Comparison of ENCODE assay signal across 20 cellular contexts in genomic region chr2:236348279-236348678, GRCh38.
A peak's percentile ranks its signal among the peaks of the same experiment; 100 is the strongest.
DNase-seq lines count a peak whose midpoint lies in the region; ATAC-seq and TF ChIP-seq lines count a peak whose summit lies in the region.
"Had no signal": no experiment of that assay in that cellular context is flagged by ENCODE, and none has a peak within 500 bp of the region (broad histone marks: within the 10 kb centered on the region; RNA-seq: fewer than 3 reads in every experiment).

No MANE protein-coding gene starts in this region.

- no peak overlapping the region for H3K23ac ChIP-seq in trophoblast cell (ENCODE audit: low read length)

- peaks cover 3% of the 10 kb centered on the region for H3K27me3 Mint-ChIP-seq in activated CD8-positive, alpha-beta memory T cell treated with anti-CD3 and anti-CD28 coated beads, Interleukin-2, amount 10 ng/mL, durations not matched to agents 7 days and 5 days
- H3K27me3 Mint-ChIP-seq in GM23338 (ENCODE audit: insufficient read depth, low read depth, poor library complexity) (peaks cover 10% of the 10 kb centered on the region), endodermal cell (ENCODE audit: insufficient read depth) (no peaks in the 10 kb centered on the region)

- H2BK5ac ChIP-seq in trophoblast cell (ENCODE audit: low read depth, low read length, poor library complexity), result no peak overlapping the region

- H3K27me3 ChIP-seq in GM23338 (ENCODE audit: insufficient read depth), result no peaks in the 10 kb centered on the region
- H3K27me3 ChIP-seq in endodermal cell (ENCODE audit: control insufficient read depth, insufficient read depth, low read length, poor library complexity, severe bottlenecking), result no peaks in the 10 kb centered on the region
- H3K27me3 ChIP-seq in trophoblast cell (ENCODE audit: insufficient read depth, low read length), result no peaks in the 10 kb centered on the region
- H3K27me3 ChIP-seq: BLaER1 had no signal

- ATAC-seq in activated CD8-positive, alpha-beta memory T cell treated with anti-CD3 and anti-CD28 coated beads, Interleukin-2, amount 10 ng/mL, durations not matched to agents 7 days and 5 days, result no peak
- ATAC-seq in GM23338 (peak; percentile 27; the same call in 1 of the 3 replicates), GM19467 (IDR thresholded peaks at IDR 0.05; ENCODE audit: unreplicated experiment) (no peak)
- ATAC-seq: A549, K562 had no signal

- H3K27ac ChIP-seq in GM23338 (ENCODE audit: low read depth) (no peak overlapping the region), endodermal cell (ENCODE audit: low read depth, low read length) (no peak overlapping the region), trophoblast cell (ENCODE audit: low read depth, low read length) (no peak overlapping the region)
- H3K27ac ChIP-seq: 22Rv1, A549, BLaER1, HL-60 had no signal

- DNase-seq in activated CD8-positive, alpha-beta memory T cell treated with anti-CD3 and anti-CD28 coated beads, Interleukin-2, amount 10 ng/mL, durations not matched to agents 7 days and 5 days, result peak; percentile 16
- DNase-seq in activated CD8-positive, alpha-beta memory T cell treated with anti-CD3 and anti-CD28 coated beads for 24 hours, result no peak
- no peak for DNase-seq in GM23338 (ENCODE audit: low spot score)
- DNase-seq in endodermal cell, result no peak
- no peak for DNase-seq in trophoblast cell
- no peak for DNase-seq in effector CD8-positive, alpha-beta T cell (lab: John Stamatoyannopoulos, UW)
- DNase-seq: CD4-positive, alpha-beta memory T cell; DMS153; DMS79; GDM1; GOT3; IMR-90 had no signal

- H3K4me2 ChIP-seq in GM23338 (no peak overlapping the region), trophoblast cell (ENCODE audit: low read length) (no peak overlapping the region)
- H3K4me2 ChIP-seq: A549, BLaER1 had no signal

- H3K4me3 Mint-ChIP-seq in activated CD8-positive, alpha-beta memory T cell treated with anti-CD3 and anti-CD28 coated beads, Interleukin-2, amount 10 ng/mL, durations not matched to agents 7 days and 5 days, result no peak overlapping the region
- H3K4me3 Mint-ChIP-seq in GM23338 (no peak overlapping the region), endodermal cell (no peak overlapping the region)
- H3K4me3 Mint-ChIP-seq: CD14-positive monocyte; CD4-positive, alpha-beta memory T cell had no signal

- no peaks in the 10 kb centered on the region for H4K20me1 ChIP-seq in GM23338 (replicated peaks; ENCODE audit: insufficient read depth)
- H4K20me1 ChIP-seq: BLaER1 had no signal

- no peak overlapping the region for H3K9ac ChIP-seq in endodermal cell (ENCODE audit: extremely low read depth, low read length, poor library complexity, severe bottlenecking)
- H3K9ac ChIP-seq in trophoblast cell (ENCODE audit: low read length), result peak overlapping the region; percentile 38
- H3K9ac ChIP-seq: BLaER1 had no signal

- no peak overlapping the region for H3K4ac ChIP-seq in trophoblast cell (ENCODE audit: low read depth, low read length)

- no peaks in the 10 kb centered on the region for H3K79me1 ChIP-seq in trophoblast cell (ENCODE audit: low read length)

- no peak overlapping the region for H4K12ac ChIP-seq in trophoblast cell (ENCODE audit: low read depth, low read length)

- no peaks in the 10 kb centered on the region for H3K4me1 Mint-ChIP-seq in activated CD8-positive, alpha-beta memory T cell treated with anti-CD3 and anti-CD28 coated beads, Interleukin-2, amount 10 ng/mL, durations not matched to agents 7 days and 5 days
- H3K4me1 Mint-ChIP-seq in GM23338, result peaks cover 26% of the 10 kb centered on the region
- H3K4me1 Mint-ChIP-seq in endodermal cell, result peaks cover 8% of the 10 kb centered on the region

- no peaks in the 10 kb centered on the region for H3K36me3 Mint-ChIP-seq in activated CD8-positive, alpha-beta memory T cell treated with anti-CD3 and anti-CD28 coated beads, Interleukin-2, amount 10 ng/mL, durations not matched to agents 7 days and 5 days
- no peaks in the 10 kb centered on the region for H3K36me3 Mint-ChIP-seq in GM23338 (ENCODE audit: low read depth)
- peaks cover 2% of the 10 kb centered on the region for H3K36me3 Mint-ChIP-seq in endodermal cell (ENCODE audit: low read depth)
- H3K36me3 Mint-ChIP-seq: CD14-positive monocyte; CD4-positive, alpha-beta memory T cell had no signal

- H2AK5ac ChIP-seq in trophoblast cell (ENCODE audit: low read length), result no peak overlapping the region

- H3K36me3 ChIP-seq in GM23338 (ENCODE audit: insufficient read depth) (no peaks in the 10 kb centered on the region), endodermal cell (ENCODE audit: control insufficient read depth, insufficient read depth, low read length) (no peaks in the 10 kb centered on the region), trophoblast cell (ENCODE audit: control insufficient read depth in 1 of 2, insufficient read depth in 2 of 2, low read length in 2 of 2) (no peaks in the 10 kb centered on the region)
- H3K36me3 ChIP-seq: BLaER1, HAP-1 had no signal

- CTCF ChIA-PET in activated CD8-positive, alpha-beta memory T cell treated with anti-CD3 and anti-CD28 coated beads, Interleukin-2, amount 10 ng/mL, durations not matched to agents 7 days and 5 days (lab: Charles Lee), result no interaction called here

- H3K79me2 ChIP-seq in GM23338 (replicated peaks; ENCODE audit: insufficient read depth) (no peaks in the 10 kb centered on the region), trophoblast cell (ENCODE audit: control insufficient read depth, insufficient read depth, low read length, poor library complexity) (no peaks in the 10 kb centered on the region)

- no peak overlapping the region for H2BK120ac ChIP-seq in trophoblast cell (ENCODE audit: insufficient read depth, low read length, poor library complexity)

- H3K27ac Mint-ChIP-seq in activated CD8-positive, alpha-beta memory T cell treated with anti-CD3 and anti-CD28 coated beads, Interleukin-2, amount 10 ng/mL, durations not matched to agents 7 days and 5 days, result no peak overlapping the region
- H3K27ac Mint-ChIP-seq in GM23338, result no peak overlapping the region
- H3K27ac Mint-ChIP-seq in endodermal cell, result no peak overlapping the region

- H3K9me3 ChIP-seq in endodermal cell (ENCODE audit: control insufficient read depth, low read length), result no peaks in the 10 kb centered on the region
- H3K9me3 ChIP-seq in trophoblast cell (ENCODE audit: insufficient read depth, low read depth, low read length), result peaks cover 1% of the 10 kb centered on the region
- H3K9me3 ChIP-seq: A549, BLaER1, HAP-1 had no signal

- TF ChIP-seq CTCF in GM23338 (conservative IDR thresholded peaks at IDR 0.05; ENCODE audit: low read depth in 2 of 2) (no peak), endodermal cell (conservative IDR thresholded peaks at IDR 0.05) (peak; percentile 12)

- H3K4me1 ChIP-seq in GM23338 (ENCODE audit: insufficient read depth), result no peaks in the 10 kb centered on the region
- H3K4me1 ChIP-seq in endodermal cell (ENCODE audit: control insufficient read depth, insufficient read depth, low read length), result no peaks in the 10 kb centered on the region
- no peaks in the 10 kb centered on the region for H3K4me1 ChIP-seq in trophoblast cell (ENCODE audit: control insufficient read depth in 1 of 2, insufficient read depth in 2 of 2, low read length in 2 of 2)
- H3K4me1 ChIP-seq: A549, HAP-1 had no signal

- H3K14ac ChIP-seq in trophoblast cell (ENCODE audit: low read length), result no peak overlapping the region

- H3K9me2 ChIP-seq in GM23338 (ENCODE audit: insufficient read depth), result no peaks in the 10 kb centered on the region

- H4K8ac ChIP-seq in trophoblast cell (ENCODE audit: low read depth, low read length), result no peak overlapping the region

- H2AFZ ChIP-seq in GM23338 (no peak overlapping the region), trophoblast cell (ENCODE audit: insufficient read depth, low read length, poor library complexity) (no peak overlapping the region)

- WGBS in endodermal cell (ENCODE audit: insufficient coverage in 1 of 2, insufficient read length in 1 of 2), 2 experiments, result 79 to 81% methylated on average over 7 to 11 of the region's 11 CpGs
- WGBS in trophoblast cell (ENCODE audit: extremely low coverage, insufficient coverage, insufficient read length), result no CpG with 5 or more reads among the region's 11 CpGs

- no peak overlapping the region for H3K18ac ChIP-seq in trophoblast cell (ENCODE audit: low read length)

- H3F3A ChIP-seq in GM23338 (replicated peaks; ENCODE audit: low read depth), result no peaks in the 10 kb centered on the region

- H3K4me3 ChIP-seq in GM23338, result no peak overlapping the region
- H3K4me3 ChIP-seq in endodermal cell (ENCODE audit: low read length), result no peak overlapping the region
- no peak overlapping the region for H3K4me3 ChIP-seq in trophoblast cell (ENCODE audit: low read depth, low read length)
- H3K4me3 ChIP-seq: A549, BLaER1, HAP-1, K562 had no signal

- H2BK12ac ChIP-seq in trophoblast cell (ENCODE audit: low read length), result no peak overlapping the region

- no peaks in the 10 kb centered on the region for H3K9me3 Mint-ChIP-seq in activated CD8-positive, alpha-beta memory T cell treated with anti-CD3 and anti-CD28 coated beads, Interleukin-2, amount 10 ng/mL, durations not matched to agents 7 days and 5 days (ENCODE audit: low read depth)
- H3K9me3 Mint-ChIP-seq in GM23338, result no peaks in the 10 kb centered on the region
- no peaks in the 10 kb centered on the region for H3K9me3 Mint-ChIP-seq in endodermal cell
- H3K9me3 Mint-ChIP-seq: CD4-positive, alpha-beta memory T cell had no signal

- H4K91ac ChIP-seq in trophoblast cell (ENCODE audit: low read depth, low read length), result no peak overlapping the region

TF ChIP-seq in GM23338, 12 proteins besides CTCF, POLR2A, EP300 and RAD21:
- TF ChIP-seq, protein P1, sequence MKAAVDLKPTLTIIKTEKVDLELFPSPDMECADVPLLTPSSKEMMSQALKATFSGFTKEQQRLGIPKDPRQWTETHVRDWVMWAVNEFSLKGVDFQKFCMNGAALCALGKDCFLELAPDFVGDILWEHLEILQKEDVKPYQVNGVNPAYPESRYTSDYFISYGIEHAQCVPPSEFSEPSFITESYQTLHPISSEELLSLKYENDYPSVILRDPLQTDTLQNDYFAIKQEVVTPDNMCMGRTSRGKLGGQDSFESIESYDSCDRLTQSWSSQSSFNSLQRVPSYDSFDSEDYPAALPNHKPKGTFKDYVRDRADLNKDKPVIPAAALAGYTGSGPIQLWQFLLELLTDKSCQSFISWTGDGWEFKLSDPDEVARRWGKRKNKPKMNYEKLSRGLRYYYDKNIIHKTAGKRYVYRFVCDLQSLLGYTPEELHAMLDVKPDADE (IDR thresholded peaks at IDR 0.05), result no peak
